ENCODE assay signal across 1 cellular context in genomic region chr7:151039850-151040548, GRCh38.
TF ChIP-seq lines count a peak whose summit lies in the region.

No MANE protein-coding gene starts in this region.

TF ChIP-seq in GM23338, 12 proteins besides CTCF, POLR2A, EP300 and RAD21:
- TF ChIP-seq EZH2phosphoT487 (IDR thresholded peaks at IDR 0.05; ENCODE audit: unreplicated experiment) = no peak
- no peak for TF ChIP-seq ZNF331 (CRISPR knock-in tag; IDR thresholded peaks at IDR 0.05; ENCODE audit: low read depth)
- no peak for TF ChIP-seq ZNF114 (CRISPR knock-in tag; IDR thresholded peaks at IDR 0.05)
- no peak for TF ChIP-seq JUNB (IDR thresholded peaks at IDR 0.05; ENCODE audit: unreplicated experiment)
- TF ChIP-seq STAT1 (IDR thresholded peaks at IDR 0.05; ENCODE audit: unreplicated experiment) = no peak
- no peak for TF ChIP-seq REST (IDR thresholded peaks at IDR 0.05; ENCODE audit: unreplicated experiment)
- no peak for TF ChIP-seq EZH2 (IDR thresholded peaks at IDR 0.05; ENCODE audit: low read depth, unreplicated experiment)
TF ChIP-seq in GM23338: peak in this region for 0.
